In the genomic region with DNA sequence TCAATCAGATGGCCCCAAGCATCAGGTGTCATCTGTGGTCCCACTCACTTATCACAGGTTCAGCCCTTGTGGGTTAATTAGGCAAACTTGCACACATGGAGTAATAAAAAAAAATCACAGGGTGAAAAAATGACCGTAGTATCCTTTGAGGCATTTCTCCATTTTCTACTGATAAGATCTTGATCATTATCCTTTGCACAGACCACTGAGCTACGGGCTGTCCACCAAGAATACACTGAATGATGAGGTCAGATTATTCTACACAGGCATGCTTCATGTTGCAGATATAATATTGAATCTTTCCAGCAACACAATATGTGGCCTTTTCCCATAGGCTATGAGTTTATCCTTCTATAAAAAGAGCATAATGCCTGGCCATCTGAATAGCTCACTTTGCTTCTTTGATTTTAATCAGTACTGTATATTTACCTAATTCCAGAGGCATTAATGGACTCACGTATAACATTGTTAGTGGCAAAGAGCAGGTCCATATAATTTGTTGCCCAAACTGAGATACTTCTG, we compare ENCODE assay signal across 1 cellular context.
A peak's percentile ranks its signal among the peaks of the same experiment; 100 is the strongest.
TF ChIP-seq lines count a peak whose summit lies in the region.

No MANE protein-coding gene starts in this region.

TF ChIP-seq in GM12878, 131 proteins besides CTCF, POLR2A, EP300 and RAD21 (continued from another document):
- TF ChIP-seq RFX5 (IDR thresholded peaks at IDR 0.05; ENCODE audit: low read depth, low read length) = peak; percentile 83
- no peak for TF ChIP-seq RBBP5 (conservative IDR thresholded peaks at IDR 0.05)
- TF ChIP-seq SIN3A (IDR thresholded peaks at IDR 0.05; ENCODE audit: low read depth, low read length) = no peak
- no peak for TF ChIP-seq CHD2 (IDR thresholded peaks at IDR 0.05; ENCODE audit: borderline replicate concordance, low read depth, low read length)
- 0 out of 2 replicates have a peak, but pooled peaks have one; percentile 18 for TF ChIP-seq BMI1 (IDR thresholded peaks at IDR 0.05; ENCODE audit: borderline replicate concordance)
- TF ChIP-seq, protein P1, sequence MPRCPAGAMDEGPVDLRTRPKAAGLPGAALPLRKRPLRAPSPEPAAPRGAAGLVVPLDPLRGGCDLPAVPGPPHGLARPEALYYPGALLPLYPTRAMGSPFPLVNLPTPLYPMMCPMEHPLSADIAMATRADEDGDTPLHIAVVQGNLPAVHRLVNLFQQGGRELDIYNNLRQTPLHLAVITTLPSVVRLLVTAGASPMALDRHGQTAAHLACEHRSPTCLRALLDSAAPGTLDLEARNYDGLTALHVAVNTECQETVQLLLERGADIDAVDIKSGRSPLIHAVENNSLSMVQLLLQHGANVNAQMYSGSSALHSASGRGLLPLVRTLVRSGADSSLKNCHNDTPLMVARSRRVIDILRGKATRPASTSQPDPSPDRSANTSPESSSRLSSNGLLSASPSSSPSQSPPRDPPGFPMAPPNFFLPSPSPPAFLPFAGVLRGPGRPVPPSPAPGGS (IDR thresholded peaks at IDR 0.05; ENCODE audit: borderline replicate concordance, insufficient read depth, low read depth, low read length, poor library complexity, severe bottlenecking) = no peak
- no peak for TF ChIP-seq BHLHE40 (IDR thresholded peaks at IDR 0.05; ENCODE audit: borderline replicate concordance in 1 of 2, low read depth in 2 of 2, low read length in 1 of 2)
- TF ChIP-seq ZZZ3 (IDR thresholded peaks at IDR 0.05; ENCODE audit: control insufficient read depth, insufficient read length, low read depth) = no peak
- TF ChIP-seq JUND (IDR thresholded peaks at IDR 0.05; ENCODE audit: low read depth, low read length) = no peak
- no peak for TF ChIP-seq KAT2A (conservative IDR thresholded peaks at IDR 0.05; ENCODE audit: control insufficient read depth, low read depth, low read length)
- no peak for TF ChIP-seq TCF12 (IDR thresholded peaks at IDR 0.05; ENCODE audit: low read depth, low read length)
- no peak for TF ChIP-seq E4F1 (IDR thresholded peaks at IDR 0.05; ENCODE audit: borderline replicate concordance, partially characterized antibody)
